In genomic region chr17:70028397-70028796, GRCh38 we compare ENCODE assay signal across 29 cellular contexts. TPM values are rescaled to one million over a fixed set of nuclear protein-coding genes. Genes with fewer than 3 reads are reported as not detected.
"Had no signal": no experiment of that assay in that cellular context is flagged by ENCODE, and none has a peak within 500 bp of the region (broad histone marks: within the 10 kb centered on the region; RNA-seq: fewer than 3 reads in every experiment).

No MANE protein-coding gene starts in this region.

- H3K27me3 ChIP-seq: neural progenitor cell, neutrophil, right atrium auricular region, right lobe of liver, transverse colon, upper lobe of left lung, vagina had no signal

- H3K4me1 Mint-ChIP-seq: naive thymus-derived CD8-positive, alpha-beta T cell; stimulated activated memory B cell treated with anti-CD40 and anti-IgM and Interleukin-4, amounts not matched to agents 10 μg/mL and 1 μg/mL and 100 μg/mL, for 72 hours; stimulated activated naive CD8-positive, alpha-beta T cell treated with anti-CD3 and anti-CD28 coated beads, Interleukin-15, amount 100 ng/mL, for 72 hours had no signal

- H3K36me3 Mint-ChIP-seq: naive thymus-derived CD8-positive, alpha-beta T cell; neural progenitor cell; stimulated activated memory B cell treated with anti-CD40 and anti-IgM and Interleukin-4, amounts not matched to agents 10 μg/mL and 1 μg/mL and 100 μg/mL, for 72 hours had no signal

- H3K9me3 Mint-ChIP-seq: neural progenitor cell; stimulated activated memory B cell treated with anti-CD40 and anti-IgM and Interleukin-4, amounts not matched to agents 10 μg/mL and 1 μg/mL and 100 μg/mL, for 72 hours had no signal

- H3K4me1 ChIP-seq: lower lobe of right lung, neural progenitor cell, parathyroid adenoma, right atrium auricular region, right lobe of liver, upper lobe of left lung, vagina had no signal

- H3K9me3 ChIP-seq: lower lobe of right lung, neutrophil, psoas muscle, right atrium auricular region, right lobe of liver, upper lobe of left lung, vagina had no signal

- H3K79me2 ChIP-seq: parathyroid adenoma had no signal

- ATAC-seq: left cardiac atrium; left lobe of liver; lower lobe of right lung; naive thymus-derived CD8-positive, alpha-beta T cell; psoas muscle; right lobe of liver; stimulated activated memory B cell treated with anti-CD40 and anti-IgM and Interleukin-4, amounts not matched to agents 10 μg/mL and 1 μg/mL and 100 μg/mL, for 72 hours; stimulated activated naive CD8-positive, alpha-beta T cell treated with anti-CD3 and anti-CD28 coated beads, Interleukin-15, amount 100 ng/mL, for 72 hours had no signal

- H3K4me3 ChIP-seq: lower lobe of right lung, neural progenitor cell, psoas muscle, right atrium auricular region, right lobe of liver, smooth muscle cell, transverse colon, upper lobe of left lung, vagina had no signal

- DNase-seq: kidney glomerular epithelial cell; left cardiac atrium; lower lobe of right lung; mammary epithelial cell; mesenchymal stem cell; naive thymus-derived CD8-positive, alpha-beta T cell; occipital lobe; psoas muscle; right lobe of liver; stimulated activated CD4-positive, alpha-beta T cell treated with anti-CD3 and anti-CD28 coated beads, Interleukin-1b, Interleukin-23, amount 100 ng/mL, for 48 hours; stimulated activated CD4-positive, alpha-beta T cell treated with anti-CD3 and anti-CD28 coated beads, Interleukin-2, amount 100 ng/mL, for 48 hours; stimulated activated CD4-positive, alpha-beta T cell treated with anti-CD3 and anti-CD28 coated beads, Interleukin-4, amount 100 ng/mL, for 4 hours; stimulated activated CD8-positive, alpha-beta memory T cell treated with anti-CD3 and anti-CD28 coated beads, Interleukin-4, amount 100 ng/mL, for 48 hours; stimulated activated naive CD4-positive, alpha-beta T cell treated with Interleukin-2 at 50 U/mL for 16 hours; stimulated activated naive CD8-positive, alpha-beta T cell treated with anti-CD3 and anti-CD28 coated beads, Interleukin-15, amount 100 ng/mL, for 72 hours; substantia nigra; transverse colon; upper lobe of left lung had no signal

- H3K27me3 Mint-ChIP-seq: stimulated activated memory B cell treated with anti-CD40 and anti-IgM and Interleukin-4, amounts not matched to agents 10 μg/mL and 1 μg/mL and 100 μg/mL, for 72 hours had no signal

- H3K36me3 ChIP-seq: lower lobe of right lung, neural progenitor cell, neutrophil, right atrium auricular region, right lobe of liver, transverse colon, upper lobe of left lung, vagina had no signal

- H3K9ac ChIP-seq: neural progenitor cell, parathyroid adenoma had no signal

- H3K27ac Mint-ChIP-seq: naive thymus-derived CD8-positive, alpha-beta T cell; neural progenitor cell; stimulated activated memory B cell treated with anti-CD40 and anti-IgM and Interleukin-4, amounts not matched to agents 10 μg/mL and 1 μg/mL and 100 μg/mL, for 72 hours; stimulated activated naive CD8-positive, alpha-beta T cell treated with anti-CD3 and anti-CD28 coated beads, Interleukin-15, amount 100 ng/mL, for 72 hours had no signal

- H3K4me2 ChIP-seq: neural progenitor cell, smooth muscle cell had no signal

- H3K27ac ChIP-seq: lower lobe of right lung, neural progenitor cell, neutrophil, parathyroid adenoma, psoas muscle, right atrium auricular region, right lobe of liver, transverse colon, upper lobe of left lung, vagina had no signal

- H2AFZ ChIP-seq: neural progenitor cell, parathyroid adenoma had no signal

- H3K4me3 Mint-ChIP-seq: naive thymus-derived CD8-positive, alpha-beta T cell; nephron; neural progenitor cell; stimulated activated memory B cell treated with anti-CD40 and anti-IgM and Interleukin-4, amounts not matched to agents 10 μg/mL and 1 μg/mL and 100 μg/mL, for 72 hours; stimulated activated naive CD8-positive, alpha-beta T cell treated with anti-CD3 and anti-CD28 coated beads, Interleukin-15, amount 100 ng/mL, for 72 hours had no signal

RNA-seq across cellular contexts. Expression of gene KCNJ16, which starts 46.6 kb away (rescaled TPM):
- total RNA-seq: left cardiac atrium; naive thymus-derived CD8-positive, alpha-beta T cell; osteocyte; psoas muscle; smooth muscle cell; vagina had no signal
- polyA plus RNA-seq: keratinocyte; naive thymus-derived CD8-positive, alpha-beta T cell had no signal
